In genomic region chr20:38346741-38347140, GRCh38 we compare ENCODE assay signal across 15 cellular contexts. TPM values are rescaled to one million over a fixed set of nuclear protein-coding genes. Genes with fewer than 3 reads are reported as not detected.
A peak's percentile ranks its signal among the peaks of the same experiment; 100 is the strongest.
DNase-seq lines count a peak whose midpoint lies in the region; ATAC-seq, FAIRE-seq and TF ChIP-seq lines count a peak whose summit lies in the region.
"Had no signal": no experiment of that assay in that cellular context is flagged by ENCODE, and none has a peak within 500 bp of the region (broad histone marks: within the 10 kb centered on the region; RNA-seq: fewer than 3 reads in every experiment).

No MANE protein-coding gene starts in this region.

- H3K9me3 ChIP-seq in BLaER1: no peaks in the 10 kb centered on the region
- no peaks in the 10 kb centered on the region for H3K9me3 ChIP-seq in adipocyte (ENCODE audit: control insufficient read depth, low read length)
- no peaks in the 10 kb centered on the region for H3K9me3 ChIP-seq in right lobe of liver
- no peaks in the 10 kb centered on the region for H3K9me3 ChIP-seq in skeletal muscle tissue (ENCODE audit: control insufficient read depth in 3 of 3, low read length in 3 of 3)

- DNase-seq in adipocyte (ENCODE audit: low read depth) (no peak), right lobe of liver (no peak), KG1 (lab: John Stamatoyannopoulos, UW) (no peak), D721Med (ENCODE audit: insufficient read length, low spot score) (no peak)
- no peak for DNase-seq in effector memory CD8-positive, alpha-beta T cell
- DNase-seq: CD8-positive, alpha-beta T cell; COR-L47; GF-D8 had no signal

- H3K4me3 ChIP-seq in BLaER1 (no peak overlapping the region), adipocyte (ENCODE audit: low read length) (peak overlapping the region; percentile 62), right lobe of liver (peak overlapping the region; percentile 70 to 77 (median 70)), skeletal muscle tissue (ENCODE audit: low read length in 3 of 3) (peak overlapping the region in 2 of 3 donors; percentile 59 to 70)

- peaks cover 20 to 53% of the 10 kb centered on the region in 2 donors for H3K27me3 Mint-ChIP-seq in effector memory CD8-positive, alpha-beta T cell

- no peaks in the 10 kb centered on the region for H3K36me3 ChIP-seq in BLaER1
- H3K36me3 ChIP-seq in adipocyte (ENCODE audit: control insufficient read depth, insufficient read depth, low read length, severe bottlenecking): no peaks in the 10 kb centered on the region
- H3K36me3 ChIP-seq in right lobe of liver: peaks cover 0 to 18% (median 0%) of the 10 kb centered on the region in 4 donors
- H3K36me3 ChIP-seq in skeletal muscle tissue (ENCODE audit: control insufficient read depth in 3 of 3, insufficient read depth in 3 of 3, low read length in 3 of 3): no peaks in the 10 kb centered on the region

- no peak for FAIRE-seq in D721Med (lab: Jason Lieb, UNC)
- FAIRE-seq: H54 had no signal

- H3K4me2 ChIP-seq in BLaER1: peak overlapping the region; percentile 32

- H3K27ac ChIP-seq in BLaER1: no peak overlapping the region
- peak overlapping the region; percentile 85 to 96 (median 92) for H3K27ac ChIP-seq in right lobe of liver
- peak overlapping the region; percentile 85 for H3K27ac ChIP-seq in skeletal muscle tissue (ENCODE audit: low read depth, low read length)

- H3K9me3 Mint-ChIP-seq in effector memory CD8-positive, alpha-beta T cell: no peaks in the 10 kb centered on the region
- H3K9me3 Mint-ChIP-seq: CD8-positive, alpha-beta T cell had no signal

- TF ChIP-seq POLR2A in right lobe of liver (IDR thresholded peaks at IDR 0.05): no peak

- H3K9ac ChIP-seq in BLaER1 (no peak overlapping the region), adipocyte (ENCODE audit: low read length) (peak overlapping the region; percentile 59), skeletal muscle tissue (ENCODE audit: low read depth in 1 of 3, low read length in 3 of 3) (peak overlapping the region in 1 of 3 donors; percentile 79)

- TF ChIP-seq CTCF in right lobe of liver (IDR thresholded peaks at IDR 0.05) (no peak), D721Med (IDR thresholded peaks at IDR 0.05; ENCODE audit: insufficient read depth, missing control alignments) (no peak)

- H4K20me1 ChIP-seq in BLaER1: no peaks in the 10 kb centered on the region

- peaks cover 22% of the 10 kb centered on the region for H3K4me1 ChIP-seq in BLaER1
- peaks cover 67% of the 10 kb centered on the region for H3K4me1 ChIP-seq in adipocyte (ENCODE audit: control insufficient read depth, insufficient read depth, low read length)
- peaks cover 0 to 66% (median 26%) of the 10 kb centered on the region in 4 donors for H3K4me1 ChIP-seq in right lobe of liver
- H3K4me1 ChIP-seq in skeletal muscle tissue (ENCODE audit: control insufficient read depth in 3 of 3, insufficient read depth in 3 of 3, low read length in 3 of 3): peaks cover 33 to 48% (median 47%) of the 10 kb centered on the region in 3 donors

- H3K27me3 ChIP-seq in BLaER1 (no peaks in the 10 kb centered on the region), adipocyte (replicated peaks; ENCODE audit: control insufficient read depth, insufficient read depth, low read length) (no peaks in the 10 kb centered on the region), right lobe of liver (no peaks in the 10 kb centered on the region), skeletal muscle tissue (ENCODE audit: control insufficient read depth in 3 of 3, insufficient read depth in 3 of 3, low read length in 3 of 3) (no peaks in the 10 kb centered on the region)

- H3K36me3 Mint-ChIP-seq in effector memory CD8-positive, alpha-beta T cell (ENCODE audit: insufficient read depth): no peaks in the 10 kb centered on the region
- H3K36me3 Mint-ChIP-seq: CD14-positive monocyte; CD8-positive, alpha-beta T cell had no signal

- ATAC-seq in right lobe of liver: peak in 1 of 4 donors; percentile 3
- ATAC-seq in effector memory CD8-positive, alpha-beta T cell (replicated peaks): no peak
- ATAC-seq: CD8-positive, alpha-beta T cell had no signal

- intact Hi-C loops in right lobe of liver (cut with DNase I): no loop called here

- H3K4me3 Mint-ChIP-seq in effector memory CD8-positive, alpha-beta T cell: no peak overlapping the region
- H3K4me3 Mint-ChIP-seq: B cell; CD14-positive monocyte; CD8-positive, alpha-beta T cell had no signal

- H3K4me1 Mint-ChIP-seq in effector memory CD8-positive, alpha-beta T cell (ENCODE audit: low read depth in 2 of 2): no peaks in the 10 kb centered on the region
- H3K4me1 Mint-ChIP-seq: B cell, CD14-positive monocyte had no signal

- WGBS in right lobe of liver (ENCODE audit: insufficient coverage, low coverage, low lambda C conversion rate, missing lambda C conversion rate): 15% methylated on average over 4 of the region's 4 CpGs

- no peak overlapping the region for H3K27ac Mint-ChIP-seq in effector memory CD8-positive, alpha-beta T cell
- H3K27ac Mint-ChIP-seq: B cell; CD14-positive monocyte; CD8-positive, alpha-beta T cell had no signal

RNA-seq across cellular contexts. Expression of gene LBP, which starts 0.5 kb away (rescaled TPM):
- total RNA-seq in right lobe of liver (1,000 to 10,000 TPM in 3 of 6 experiments, 100 to 1,000 TPM in 3; 380 to 2,142 (median 1,251) TPM), skeletal muscle tissue (0.52 TPM)
- total RNA-seq: A172; B cell; CD8-positive, alpha-beta T cell had no signal

RNA-seq across cellular contexts. Expression of gene BPI, which starts 42.8 kb away (rescaled TPM):
- total RNA-seq in right lobe of liver (1 to 10 TPM in 1 of 6 experiments, under 1 TPM in 3, not detected in 2; 0.26 to 1.3 (median 0.60) TPM), skeletal muscle tissue (1.0 TPM)
- total RNA-seq: A172; CD8-positive, alpha-beta T cell; HT-29 had no signal

Comparison
In these comparisons a context has a peak if more than half of its experiments do, and no peak if none do; other contexts are left out.
1. RNA of gene LBP, which starts 0.5 kb away (total RNA-seq): 380 to 2,142 TPM in right lobe of liver; 0.52 TPM in skeletal muscle tissue (single experiment); every median in the first group is over 100 times any median in the second.